15 cellular contexts compared by ENCODE assay signal in the genomic region with DNA sequence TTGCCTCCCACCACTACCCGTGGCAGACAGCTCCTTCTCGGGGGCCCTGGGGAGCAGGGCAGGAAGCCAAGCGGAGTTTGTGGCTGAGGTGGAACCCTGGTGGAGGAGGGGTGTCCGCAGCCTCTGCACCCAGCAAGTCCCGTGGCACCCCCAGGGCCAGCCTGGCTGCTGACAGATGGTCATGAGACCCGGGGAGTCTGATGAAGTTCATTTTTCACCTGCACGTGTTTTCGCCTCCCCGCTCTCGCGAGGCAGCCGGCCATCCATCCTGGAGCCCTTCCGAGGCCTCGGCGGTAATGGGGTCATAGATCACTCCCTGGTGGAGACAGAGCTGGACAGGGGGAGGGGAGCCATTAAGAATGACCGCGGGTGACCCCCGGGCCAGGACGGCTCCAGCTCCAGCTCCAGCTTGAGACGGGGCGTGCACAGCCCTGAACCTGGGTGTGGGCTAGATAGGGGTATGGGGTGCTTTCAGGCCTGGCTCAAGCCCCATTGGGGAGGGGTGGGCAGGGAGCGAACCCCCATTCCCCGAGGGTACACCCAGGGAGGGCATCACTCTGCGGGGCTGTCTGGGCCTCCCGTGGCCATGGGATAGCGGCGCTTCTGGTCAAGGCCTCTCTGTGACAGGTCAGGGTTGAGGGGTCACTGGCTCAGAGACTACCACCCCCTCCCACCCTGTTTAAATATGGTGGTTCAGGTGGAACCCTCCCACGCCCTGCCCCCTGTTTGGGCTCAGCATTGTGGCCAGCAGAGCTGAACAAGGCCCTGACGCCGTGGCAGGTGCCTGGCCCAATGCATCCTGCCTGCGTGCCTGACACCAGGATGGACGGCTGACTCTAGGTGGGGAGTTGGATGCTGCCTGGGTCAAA.
DNase-seq lines count a peak whose midpoint lies in the region; ATAC-seq and TF ChIP-seq lines count a peak whose summit lies in the region.
"Had no signal": no experiment of that assay in that cellular context is flagged by ENCODE, and none has a peak within 500 bp of the region (broad histone marks: within the 10 kb centered on the region; RNA-seq: fewer than 3 reads in every experiment).

No MANE protein-coding gene starts in this region.

- no TSS peak for BruUV-seq in Calu3 (replicated peaks; lab: Mats Ljungman, UMichigan)

- H3K9me3 Mint-ChIP-seq in activated CD8-positive, alpha-beta T cell treated with anti-CD3 and anti-CD28 coated beads, Interleukin-2, amount 10 ng/mL, durations not matched to agents 7 days and 5 days (ENCODE audit: insufficient read depth): no peaks in the 10 kb centered on the region
- H3K9me3 Mint-ChIP-seq in Calu3 (ENCODE audit: low read depth, unreplicated experiment): peaks cover 6% of the 10 kb centered on the region
- H3K9me3 Mint-ChIP-seq: activated T-cell treated with anti-CD3 and anti-CD28 coated beads, Interleukin-2, amount 50 U/mL, for 4 hours; immature natural killer cell had no signal

- no peak for TF ChIP-seq POLR2A in suprapubic skin (IDR thresholded peaks at IDR 0.05)

- TF ChIP-seq EP300 in suprapubic skin (IDR thresholded peaks at IDR 0.05): no peak

- no peaks in the 10 kb centered on the region for H3K36me3 Mint-ChIP-seq in activated CD8-positive, alpha-beta T cell treated with anti-CD3 and anti-CD28 coated beads, Interleukin-2, amount 10 ng/mL, durations not matched to agents 7 days and 5 days (ENCODE audit: low read depth)
- H3K36me3 Mint-ChIP-seq in Calu3 (ENCODE audit: insufficient read depth, unreplicated experiment): no peaks in the 10 kb centered on the region

- H3K4me1 ChIP-seq in suprapubic skin: peaks cover 67% of the 10 kb centered on the region

- no peak overlapping the region for H3K4me3 ChIP-seq in suprapubic skin
- H3K4me3 ChIP-seq: MG63, PC-9 had no signal

- CTCF ChIA-PET in activated CD8-positive, alpha-beta T cell treated with anti-CD3 and anti-CD28 coated beads, Interleukin-2, amount 10 ng/mL, durations not matched to agents 7 days and 5 days (lab: Charles Lee): no interaction called here
- CTCF ChIA-PET in Calu3 (lab: Charles Lee): interaction anchor here (0.5 kb wide), 1 partner anchor 16 kb away, joined by 3 read pairs; no protein-coding TSS in a partner anchor

- H3K27me3 ChIP-seq in suprapubic skin: no peaks in the 10 kb centered on the region
- H3K27me3 ChIP-seq: MG63 had no signal

- intact Hi-C loops in Calu3 (cut with micrococcal nuclease; ENCODE audit: unreplicated experiment): no loop called here

- POLR2A ChIA-PET in activated CD8-positive, alpha-beta T cell treated with anti-CD3 and anti-CD28 coated beads, Interleukin-2, amount 10 ng/mL, durations not matched to agents 7 days and 5 days (lab: Charles Lee): no interaction called here

- ATAC-seq in left lobe of liver: peak; percentile 54
- no peak for ATAC-seq in activated CD8-positive, alpha-beta T cell treated with anti-CD3 and anti-CD28 coated beads, Interleukin-2, amount 10 ng/mL, durations not matched to agents 7 days and 5 days
- ATAC-seq: activated T-cell treated with anti-CD3 and anti-CD28 coated beads, Interleukin-2, amount 50 U/mL, for 4 hours had no signal

- H3K9me3 ChIP-seq in suprapubic skin: no peaks in the 10 kb centered on the region
- H3K9me3 ChIP-seq: MG63 had no signal

- no peaks in the 10 kb centered on the region for H3K4me1 Mint-ChIP-seq in activated CD8-positive, alpha-beta T cell treated with anti-CD3 and anti-CD28 coated beads, Interleukin-2, amount 10 ng/mL, durations not matched to agents 7 days and 5 days (ENCODE audit: low read depth)
- no peaks in the 10 kb centered on the region for H3K4me1 Mint-ChIP-seq in Calu3 (ENCODE audit: low read depth, unreplicated experiment)
- H3K4me1 Mint-ChIP-seq: immature natural killer cell had no signal

- H3K36me3 ChIP-seq in suprapubic skin: no peaks in the 10 kb centered on the region
- H3K36me3 ChIP-seq: MG63 had no signal

- H3K27ac ChIP-seq in suprapubic skin: peak overlapping the region; percentile 64
- H3K27ac ChIP-seq: PC-9 had no signal

- DNase-seq in NCI-H1417 (lab: John Stamatoyannopoulos, UW) (peak in 2 of 3 experiments; percentile 69 to 73), NCI-H1417 treated with DMSO at 0.1 percent for 48 hours (lab: John Stamatoyannopoulos, UW) (no peak), amniotic epithelial cell (ENCODE audit: low read depth) (peak; percentile 57), left lobe of liver (ENCODE audit: low spot score) (peak; percentile 47), suprapubic skin (ENCODE audit: low spot score in 2 of 2) (peak in 1 of 2 donors; percentile 64), Calu3 (no peak), HUDEP-2 (lab: John Stamatoyannopoulos, UW; ENCODE audit: unreplicated experiment in 76 of 76) (no peak)
- no peak for DNase-seq in activated CD8-positive, alpha-beta T cell treated with anti-CD3 and anti-CD28 coated beads, Interleukin-2, amount 10 ng/mL, durations not matched to agents 7 days and 5 days
- DNase-seq: activated T-cell treated with anti-CD3 and anti-CD28 coated beads, Interleukin-2, amount 50 U/mL, for 4 hours; anterior cingulate cortex; H9; immature natural killer cell; MG63; T-helper 1 cell had no signal

- no peak for TF ChIP-seq CTCF in suprapubic skin (IDR thresholded peaks at IDR 0.05)
- no peak for TF ChIP-seq CTCF in Calu3 (IDR thresholded peaks at IDR 0.05; ENCODE audit: unreplicated experiment)

- no peak overlapping the region for H3K4me3 Mint-ChIP-seq in activated CD8-positive, alpha-beta T cell treated with anti-CD3 and anti-CD28 coated beads, Interleukin-2, amount 10 ng/mL, durations not matched to agents 7 days and 5 days
- no peak overlapping the region for H3K4me3 Mint-ChIP-seq in Calu3 (ENCODE audit: low read depth, unreplicated experiment)
- H3K4me3 Mint-ChIP-seq: activated T-cell treated with anti-CD3 and anti-CD28 coated beads, Interleukin-2, amount 50 U/mL, for 4 hours; H9; immature natural killer cell had no signal

- H3K27ac Mint-ChIP-seq in activated CD8-positive, alpha-beta T cell treated with anti-CD3 and anti-CD28 coated beads, Interleukin-2, amount 10 ng/mL, durations not matched to agents 7 days and 5 days: no peak overlapping the region
- H3K27ac Mint-ChIP-seq in Calu3 (ENCODE audit: unreplicated experiment): no peak overlapping the region
- H3K27ac Mint-ChIP-seq: immature natural killer cell had no signal

- 61% methylated on average over 10 of the region's 32 CpGs for WGBS in suprapubic skin

- peaks cover 7% of the 10 kb centered on the region for H3K27me3 Mint-ChIP-seq in activated CD8-positive, alpha-beta T cell treated with anti-CD3 and anti-CD28 coated beads, Interleukin-2, amount 10 ng/mL, durations not matched to agents 7 days and 5 days (ENCODE audit: low read depth)
- H3K27me3 Mint-ChIP-seq in Calu3 (ENCODE audit: unreplicated experiment): peaks cover 80% of the 10 kb centered on the region

Comparison
In these comparisons a context has a peak if more than half of its experiments do, and no peak if none do; other contexts are left out.
1. DNase-seq: peak in NCI-H1417 (2 of 3), amniotic epithelial cell (single experiment) and left lobe of liver (single experiment); none in NCI-H1417 treated with DMSO at 0.1 percent for 48 hours (single experiment), activated CD8-positive, alpha-beta T cell treated with anti-CD3 and anti-CD28 coated beads, Interleukin-2, amount 10 ng/mL, durations not matched to agents 7 days and 5 days (single experiment), Calu3 (single experiment) and HUDEP-2 (0 of 76).